Comparison of ENCODE assay signal across 1 cellular context in genomic region chr7:50539725-50540124, GRCh38.
TF ChIP-seq lines count a peak whose summit lies in the region.

No MANE protein-coding gene starts in this region.

TF ChIP-seq in HEK293, 187 proteins besides CTCF, POLR2A, EP300 and RAD21 (continued from another document):
- TF ChIP-seq ZBTB44 (tag by site-specific recombination; IDR thresholded peaks at IDR 0.05) (no peak), PRDM1 (tag by site-specific recombination; IDR thresholded peaks at IDR 0.05) (peak; percentile 45; the same call in 1 of the 2 replicates)
